25 cellular contexts compared by ENCODE assay signal in the genomic region with DNA sequence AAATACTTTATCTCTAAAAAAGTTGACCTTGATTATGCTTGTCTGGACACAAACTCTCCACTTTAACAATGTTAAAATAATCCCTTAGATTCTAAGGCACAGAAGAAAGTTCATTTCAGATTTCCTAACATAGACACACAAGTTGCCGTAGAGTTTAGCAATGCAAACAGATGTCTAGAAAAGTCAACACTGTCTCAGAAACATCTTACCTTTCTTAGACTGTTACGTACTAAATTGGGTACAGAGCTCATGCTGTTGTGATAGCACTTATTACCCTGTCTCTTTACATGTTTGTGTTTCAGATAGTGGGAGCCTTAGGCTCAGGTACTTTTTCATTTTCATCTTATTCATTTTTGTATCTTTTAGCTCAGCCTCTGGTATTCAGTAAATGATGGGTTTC.
"Had no signal": no experiment of that assay in that cellular context is flagged by ENCODE, and none has a peak within 500 bp of the region (broad histone marks: within the 10 kb centered on the region; RNA-seq: fewer than 3 reads in every experiment).

No MANE protein-coding gene starts in this region.

- H3K36me3 ChIP-seq: heart right ventricle, left lung, ovary, right atrium auricular region, uterus had no signal

- ATAC-seq: heart right ventricle; left cardiac atrium; left lung; mucosa of descending colon; naive thymus-derived CD4-positive, alpha-beta T cell; natural killer cell treated with Interleukin-12 subunit alpha and Interleukin-12 subunit beta and Interleukin-15 and Interleukin-18, amount 100 ng/mL, for 72 hours; sciatic nerve; stimulated activated effector memory CD8-positive, alpha-beta T cell treated with anti-CD3 and anti-CD28 coated beads, Interleukin-12 subunit alpha, Interleukin-12 subunit beta, amount 100 ng/mL, for 72 hours; stimulated activated naive CD8-positive, alpha-beta T cell treated with anti-CD3 and anti-CD28 coated beads, Interleukin-15, amount 100 ng/mL, for 72 hours had no signal

- FAIRE-seq: keratinocyte had no signal

- DNase-seq: heart right ventricle; hippocampal formation; kidney glomerular epithelial cell; left cardiac atrium; left lung; mesendoderm; mucosa of descending colon; naive thymus-derived CD4-positive, alpha-beta T cell; ovary; stimulated activated CD4-positive, alpha-beta T cell treated with anti-CD3 and anti-CD28 coated beads, Interleukin-12 subunit alpha, Interleukin-12 subunit beta, amount 100 ng/mL, for 4 hours; stimulated activated CD4-positive, alpha-beta T cell treated with anti-CD3 and anti-CD28 coated beads, Interleukin-15, amount 100 ng/mL, for 24 hours; stimulated activated CD4-positive, alpha-beta T cell treated with anti-CD3 and anti-CD28 coated beads, Interleukin-2, amount 100 ng/mL, for 24 hours; stimulated activated CD4-positive, alpha-beta T cell treated with anti-CD3 and anti-CD28 coated beads, Interleukin-4, amount 100 ng/mL, for 24 hours; stimulated activated naive CD4-positive, alpha-beta T cell treated with Interleukin-2 at 50 U/mL for 16 hours; stimulated activated naive CD8-positive, alpha-beta T cell treated with anti-CD3 and anti-CD28 coated beads, Interleukin-15, amount 100 ng/mL, for 72 hours; substantia nigra; uterus had no signal

- H3K27ac ChIP-seq: heart right ventricle, left lung, ovary, right atrium auricular region, skin epidermis, tibial nerve, uterus had no signal

- H3K27me3 ChIP-seq: heart right ventricle, left lung, ovary, right atrium auricular region, tibial nerve, uterus had no signal

- H3K4me1 ChIP-seq: heart right ventricle, left lung, right atrium auricular region, tibial nerve, uterus had no signal

- H3K9me3 ChIP-seq: heart right ventricle, left lung, mucosa of descending colon, ovary, right atrium auricular region, tibial nerve, uterus had no signal

- H3K4me3 ChIP-seq: heart right ventricle, left lung, lung, mucosa of descending colon, ovary, right atrium auricular region, skin epidermis, tibial nerve, uterus had no signal
